In genomic region chr5:21236104-21236503, GRCh38 we compare ENCODE assay signal across 24 cellular contexts.
"Had no signal": no experiment of that assay in that cellular context is flagged by ENCODE, and none has a peak within 500 bp of the region (broad histone marks: within the 10 kb centered on the region; RNA-seq: fewer than 3 reads in every experiment).

No MANE protein-coding gene starts in this region.

- H3K9ac ChIP-seq: parathyroid adenoma had no signal

- H3K79me2 ChIP-seq: parathyroid adenoma had no signal

- H3K27ac ChIP-seq: dorsolateral prefrontal cortex, parathyroid adenoma, skin epidermis, upper lobe of left lung had no signal

- H3K27me3 ChIP-seq: dorsolateral prefrontal cortex, heart right ventricle, upper lobe of left lung had no signal

- H3K4me1 ChIP-seq: parathyroid adenoma, upper lobe of left lung had no signal

- FAIRE-seq: colon, keratinocyte had no signal

- H3K36me3 ChIP-seq: heart right ventricle, thoracic aorta, upper lobe of left lung had no signal

- H2AFZ ChIP-seq: parathyroid adenoma had no signal

- DNase-seq: activated CD4-positive, alpha-beta T cell treated with anti-CD3 and anti-CD28 coated beads for 1 hour; activated CD4-positive, alpha-beta T cell treated with anti-CD3 and anti-CD28 coated beads, Interleukin-2, amount 50 U/mL, for 1 hour; activated T-cell treated with anti-CD3 and anti-CD28 coated beads, Interleukin-2, amount 50 U/mL, for 1 hour; aorta; central memory CD4-positive, alpha-beta T cell; dorsolateral prefrontal cortex; effector memory CD8-positive, alpha-beta T cell; heart right ventricle; left colon; mesendoderm; naive B cell; nucleus accumbens; right cardiac atrium; stimulated activated CD8-positive, alpha-beta memory T cell treated with anti-CD3 and anti-CD28 coated beads, Interleukin-4, amount 100 ng/mL, for 48 hours; stimulated activated naive CD4-positive, alpha-beta T cell; T-cell; upper lobe of left lung had no signal

- H3K9me3 ChIP-seq: thoracic aorta, upper lobe of left lung had no signal

- ATAC-seq: activated naive CD4-positive, alpha-beta T cell treated with anti-CD3 and anti-CD28 coated beads, Interleukin-2, amount 50 U/mL, for 72 hours; activated T-helper 17 cell treated with anti-CD3 and anti-CD28 coated beads, Interleukin-2, amount 50 U/mL, for 72 hours; effector memory CD8-positive, alpha-beta T cell; left colon; T-cell had no signal

- H3K4me3 ChIP-seq: dorsolateral prefrontal cortex, heart right ventricle, skin epidermis, thoracic aorta, upper lobe of left lung had no signal
